In the genomic region with DNA sequence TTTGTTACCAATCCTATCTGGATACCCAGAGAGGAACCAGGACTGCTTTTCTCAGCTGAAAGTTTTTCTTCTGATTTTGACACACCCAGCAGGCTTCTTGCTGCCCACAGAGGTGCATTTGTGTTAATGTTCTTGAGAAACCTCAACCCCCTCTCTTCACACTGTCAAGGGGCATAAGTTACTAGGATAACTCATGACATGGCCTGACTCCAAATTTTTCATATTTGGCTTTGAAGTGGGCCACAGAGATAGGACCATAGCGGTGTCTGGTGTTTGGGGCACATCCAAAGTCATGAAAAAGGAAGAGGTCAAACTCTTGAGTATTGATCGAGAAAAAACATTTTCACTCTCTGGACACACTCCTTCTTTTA, we compare ENCODE assay signal across 13 cellular contexts.
DNase-seq lines count a peak whose midpoint lies in the region; ATAC-seq and TF ChIP-seq lines count a peak whose summit lies in the region.
"Had no signal": no experiment of that assay in that cellular context is flagged by ENCODE, and none has a peak within 500 bp of the region (broad histone marks: within the 10 kb centered on the region; RNA-seq: fewer than 3 reads in every experiment).

No MANE protein-coding gene starts in this region.

- H3K36me3 ChIP-seq in PC-3 (ENCODE audit: low read depth, low read length), result no peaks in the 10 kb centered on the region
- H3K36me3 ChIP-seq in esophagus squamous epithelium, result no peaks in the 10 kb centered on the region
- H3K36me3 ChIP-seq in thymus (ENCODE audit: control insufficient read depth, insufficient read depth), result no peaks in the 10 kb centered on the region
- H3K36me3 ChIP-seq: left lung had no signal

- H3K9me3 ChIP-seq in PC-3 (ENCODE audit: low read length), result no peaks in the 10 kb centered on the region
- H3K9me3 ChIP-seq in esophagus squamous epithelium, result no peaks in the 10 kb centered on the region
- H3K9me3 ChIP-seq in thymus (ENCODE audit: control insufficient read depth), result no peaks in the 10 kb centered on the region
- H3K9me3 ChIP-seq: body of pancreas, left lung had no signal

- H3K9ac ChIP-seq in PC-3 (ENCODE audit: low read length), result no peak overlapping the region; the same call in 1 of the 2 replicates

- H3K4me2 ChIP-seq in PC-3 (ENCODE audit: low read length), result peak overlapping the region; percentile 44

- H3K27me3 Mint-ChIP-seq in activated CD8-positive, alpha-beta memory T cell treated with anti-CD3 and anti-CD28 coated beads, Interleukin-2, amount 10 ng/mL, durations not matched to agents 7 days and 5 days, result no peaks in the 10 kb centered on the region
- H3K27me3 Mint-ChIP-seq: progenitor cell of endocrine pancreas had no signal

- in situ Hi-C loops in KBM-7 (cut with MboI; ENCODE audit: low pct_unique_long_range_greater_than_20kb, low sequenced_read_pairs), result no loop called here

- H3K4me3 Mint-ChIP-seq in activated CD8-positive, alpha-beta memory T cell treated with anti-CD3 and anti-CD28 coated beads, Interleukin-2, amount 10 ng/mL, durations not matched to agents 7 days and 5 days, result no peak overlapping the region

- H3K36me3 Mint-ChIP-seq in activated CD8-positive, alpha-beta memory T cell treated with anti-CD3 and anti-CD28 coated beads, Interleukin-2, amount 10 ng/mL, durations not matched to agents 7 days and 5 days, result peaks cover 32% of the 10 kb centered on the region

- H3K27ac ChIP-seq in PC-3 (ENCODE audit: low read length) (peak overlapping the region; percentile 81), esophagus squamous epithelium (peak overlapping the region in 3 of 4 donors; percentile 21 to 56 (median 34)), thymus (ENCODE audit: low read depth) (peak overlapping the region; percentile 52)

- H3K27ac Mint-ChIP-seq in activated CD8-positive, alpha-beta memory T cell treated with anti-CD3 and anti-CD28 coated beads, Interleukin-2, amount 10 ng/mL, durations not matched to agents 7 days and 5 days, result peak overlapping the region; percentile 97
- H3K27ac Mint-ChIP-seq: progenitor cell of endocrine pancreas had no signal

- no peaks in the 10 kb centered on the region for H3K79me2 ChIP-seq in PC-3 (ENCODE audit: low read length)

- H2AFZ ChIP-seq in PC-3 (ENCODE audit: low read length), result no peak overlapping the region

- ATAC-seq in activated CD8-positive, alpha-beta memory T cell treated with anti-CD3 and anti-CD28 coated beads, Interleukin-2, amount 10 ng/mL, durations not matched to agents 7 days and 5 days, result peak; percentile 14
- ATAC-seq in PC-3 (no peak), HG03039 (IDR thresholded peaks at IDR 0.05; ENCODE audit: unreplicated experiment) (no peak)
- ATAC-seq: body of pancreas had no signal

- POLR2A ChIA-PET in PC-3 (lab: Charles Lee; ENCODE audit: unreplicated experiment), result no interaction called here

- CTCF ChIA-PET in activated CD8-positive, alpha-beta memory T cell treated with anti-CD3 and anti-CD28 coated beads, Interleukin-2, amount 10 ng/mL, durations not matched to agents 7 days and 5 days (lab: Charles Lee), result interaction anchor here (1.0 kb wide), 1 partner anchor 15 kb away, joined by 3 read pairs; no protein-coding TSS in a partner anchor
- CTCF ChIA-PET in PC-3 (lab: Charles Lee), result no interaction called here

- no peaks in the 10 kb centered on the region for H3K27me3 ChIP-seq in PC-3 (ENCODE audit: low read length)
- peaks cover 0 to 11% (median 0%) of the 10 kb centered on the region in 4 donors for H3K27me3 ChIP-seq in esophagus squamous epithelium
- H3K27me3 ChIP-seq in thymus (ENCODE audit: control insufficient read depth, insufficient read depth), result peaks cover 3% of the 10 kb centered on the region
- H3K27me3 ChIP-seq: body of pancreas, left lung had no signal

- 82 to 91% methylated on average over 2 of the region's 2 CpGs for WGBS in esophagus squamous epithelium, 2 donors
- WGBS in thymus, result over 99% methylated on average over 2 of the region's 2 CpGs

- H3K4me3 ChIP-seq in PC-3 (ENCODE audit: low read length) (no peak overlapping the region), esophagus squamous epithelium (no peak overlapping the region), thymus (ENCODE audit: low read length) (no peak overlapping the region)
- H3K4me3 ChIP-seq: body of pancreas, left lung had no signal

- H3F3A ChIP-seq in PC-3 (ENCODE audit: low read length, unreplicated experiment), result peaks cover 19% of the 10 kb centered on the region

- H3K9me2 ChIP-seq in PC-3 (replicated peaks; ENCODE audit: low read length), result no peaks in the 10 kb centered on the region

- TF ChIP-seq CTCF in PC-3 (conservative IDR thresholded peaks at IDR 0.05; ENCODE audit: low read depth, low read length) (no peak), esophagus squamous epithelium (IDR thresholded peaks at IDR 0.05) (no peak)

- H3K4me1 Mint-ChIP-seq in activated CD8-positive, alpha-beta memory T cell treated with anti-CD3 and anti-CD28 coated beads, Interleukin-2, amount 10 ng/mL, durations not matched to agents 7 days and 5 days, result peaks cover 97% of the 10 kb centered on the region

- no TSS peak for BruUV-seq in PC-3 (replicated peaks; lab: Mats Ljungman, UMichigan)

- no peak for TF ChIP-seq POLR2A in esophagus squamous epithelium (IDR thresholded peaks at IDR 0.05)

- H4K20me1 ChIP-seq in PC-3 (ENCODE audit: low read length), result no peaks in the 10 kb centered on the region

- peaks cover 2% of the 10 kb centered on the region for H3K9me3 Mint-ChIP-seq in activated CD8-positive, alpha-beta memory T cell treated with anti-CD3 and anti-CD28 coated beads, Interleukin-2, amount 10 ng/mL, durations not matched to agents 7 days and 5 days (ENCODE audit: low read depth)

- no peak for DNase-seq in activated CD8-positive, alpha-beta memory T cell treated with anti-CD3 and anti-CD28 coated beads, Interleukin-2, amount 10 ng/mL, durations not matched to agents 7 days and 5 days
- DNase-seq in activated CD8-positive, alpha-beta memory T cell treated with anti-CD3 and anti-CD28 coated beads, Interleukin-2, amount 50 U/mL, for 4 hours, result no peak
- DNase-seq in PC-3, result peak; percentile 9
- DNase-seq in esophagus squamous epithelium (lab: John Stamatoyannopoulos, UW), result no peak
- no peak for DNase-seq in KBM-7
- DNase-seq in NCI-H774 (lab: John Stamatoyannopoulos, UW), result no peak
- DNase-seq: left lung, NCI-H2081 treated with DMSO at 0.1 percent for 48 hours, NCI-H748 treated with DMSO at 0.1 percent for 48 hours had no signal

- intact Hi-C loops in PC-3 (cut with micrococcal nuclease) (loop anchor here (5.0 kb wide), 1 partner anchor 108 kb away; no protein-coding TSS in a partner anchor), esophagus squamous epithelium (cut with DNase I) (no loop called here)

- H3K4me1 ChIP-seq in PC-3 (ENCODE audit: insufficient read depth, low read length) (peaks cover 91% of the 10 kb centered on the region), esophagus squamous epithelium (peaks cover under 1 to 39% (median 13%) of the 10 kb centered on the region in 3 donors), thymus (ENCODE audit: control insufficient read depth, insufficient read depth, low read length) (peaks cover 37% of the 10 kb centered on the region)
- H3K4me1 ChIP-seq: body of pancreas had no signal
